Comparison of ENCODE assay signal across 1 cellular context in genomic region chr16:30009085-30009862, GRCh38.
TF ChIP-seq lines count a peak whose summit lies in the region.

No MANE protein-coding gene starts in this region.

TF ChIP-seq in GM23338, 12 proteins besides CTCF, POLR2A, EP300 and RAD21 (continued from another document):
- TF ChIP-seq, protein P1, sequence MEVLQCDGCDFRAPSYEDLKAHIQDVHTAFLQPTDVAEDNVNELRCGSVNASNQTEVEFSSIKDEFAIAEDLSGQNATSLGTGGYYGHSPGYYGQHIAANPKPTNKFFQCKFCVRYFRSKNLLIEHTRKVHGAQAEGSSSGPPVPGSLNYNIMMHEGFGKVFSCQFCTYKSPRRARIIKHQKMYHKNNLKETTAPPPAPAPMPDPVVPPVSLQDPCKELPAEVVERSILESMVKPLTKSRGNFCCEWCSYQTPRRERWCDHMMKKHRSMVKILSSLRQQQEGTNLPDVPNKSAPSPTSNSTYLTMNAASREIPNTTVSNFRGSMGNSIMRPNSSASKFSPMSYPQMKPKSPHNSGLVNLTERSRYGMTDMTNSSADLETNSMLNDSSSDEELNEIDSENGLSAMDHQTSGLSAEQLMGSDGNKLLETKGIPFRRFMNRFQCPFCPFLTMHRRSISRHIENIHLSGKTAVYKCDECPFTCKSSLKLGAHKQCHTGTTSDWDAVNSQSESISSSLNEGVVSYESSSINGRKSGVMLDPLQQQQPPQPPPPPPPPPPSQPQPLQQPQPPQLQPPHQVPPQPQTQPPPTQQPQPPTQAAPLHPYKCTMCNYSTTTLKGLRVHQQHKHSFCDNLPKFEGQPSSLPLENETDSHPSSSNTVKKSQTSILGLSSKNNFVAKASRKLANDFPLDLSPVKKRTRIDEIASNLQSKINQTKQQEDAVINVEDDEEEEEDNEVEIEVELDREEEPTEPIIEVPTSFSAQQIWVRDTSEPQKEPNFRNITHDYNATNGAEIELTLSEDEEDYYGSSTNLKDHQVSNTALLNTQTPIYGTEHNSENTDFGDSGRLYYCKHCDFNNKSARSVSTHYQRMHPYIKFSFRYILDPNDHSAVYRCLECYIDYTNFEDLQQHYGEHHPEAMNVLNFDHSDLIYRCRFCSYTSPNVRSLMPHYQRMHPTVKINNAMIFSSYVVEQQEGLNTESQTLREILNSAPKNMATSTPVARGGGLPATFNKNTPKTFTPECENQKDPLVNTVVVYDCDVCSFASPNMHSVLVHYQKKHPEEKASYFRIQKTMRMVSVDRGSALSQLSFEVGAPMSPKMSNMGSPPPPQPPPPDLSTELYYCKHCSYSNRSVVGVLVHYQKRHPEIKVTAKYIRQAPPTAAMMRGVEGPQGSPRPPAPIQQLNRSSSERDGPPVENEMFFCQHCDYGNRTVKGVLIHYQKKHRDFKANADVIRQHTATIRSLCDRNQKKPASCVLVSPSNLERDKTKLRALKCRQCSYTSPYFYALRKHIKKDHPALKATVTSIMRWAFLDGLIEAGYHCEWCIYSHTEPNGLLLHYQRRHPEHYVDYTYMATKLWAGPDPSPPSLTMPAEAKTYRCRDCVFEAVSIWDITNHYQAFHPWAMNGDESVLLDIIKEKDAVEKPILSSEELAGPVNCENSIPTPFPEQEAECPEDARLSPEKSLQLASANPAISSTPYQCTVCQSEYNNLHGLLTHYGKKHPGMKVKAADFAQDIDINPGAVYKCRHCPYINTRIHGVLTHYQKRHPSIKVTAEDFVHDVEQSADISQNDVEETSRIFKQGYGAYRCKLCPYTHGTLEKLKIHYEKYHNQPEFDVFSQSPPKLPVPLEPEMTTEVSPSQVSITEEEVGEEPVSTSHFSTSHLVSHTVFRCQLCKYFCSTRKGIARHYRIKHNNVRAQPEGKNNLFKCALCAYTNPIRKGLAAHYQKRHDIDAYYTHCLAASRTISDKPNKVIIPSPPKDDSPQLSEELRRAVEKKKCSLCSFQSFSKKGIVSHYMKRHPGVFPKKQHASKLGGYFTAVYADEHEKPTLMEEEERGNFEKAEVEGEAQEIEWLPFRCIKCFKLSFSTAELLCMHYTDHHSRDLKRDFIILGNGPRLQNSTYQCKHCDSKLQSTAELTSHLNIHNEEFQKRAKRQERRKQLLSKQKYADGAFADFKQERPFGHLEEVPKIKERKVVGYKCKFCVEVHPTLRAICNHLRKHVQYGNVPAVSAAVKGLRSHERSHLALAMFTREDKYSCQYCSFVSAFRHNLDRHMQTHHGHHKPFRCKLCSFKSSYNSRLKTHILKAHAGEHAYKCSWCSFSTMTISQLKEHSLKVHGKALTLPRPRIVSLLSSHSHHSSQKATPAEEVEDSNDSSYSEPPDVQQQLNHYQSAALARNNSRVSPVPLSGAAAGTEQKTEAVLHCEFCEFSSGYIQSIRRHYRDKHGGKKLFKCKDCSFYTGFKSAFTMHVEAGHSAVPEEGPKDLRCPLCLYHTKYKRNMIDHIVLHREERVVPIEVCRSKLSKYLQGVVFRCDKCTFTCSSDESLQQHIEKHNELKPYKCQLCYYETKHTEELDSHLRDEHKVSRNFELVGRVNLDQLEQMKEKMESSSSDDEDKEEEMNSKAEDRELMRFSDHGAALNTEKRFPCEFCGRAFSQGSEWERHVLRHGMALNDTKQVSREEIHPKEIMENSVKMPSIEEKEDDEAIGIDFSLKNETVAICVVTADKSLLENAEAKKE (CRISPR knock-in tag; IDR thresholded peaks at IDR 0.05), result no peak
- TF ChIP-seq EZH2phosphoT487 (IDR thresholded peaks at IDR 0.05; ENCODE audit: unreplicated experiment) (no peak), NANOG (IDR thresholded peaks at IDR 0.05; ENCODE audit: borderline replicate concordance) (no peak), ZNF331 (CRISPR knock-in tag; IDR thresholded peaks at IDR 0.05; ENCODE audit: low read depth) (no peak)
